ENCODE assay signal across 16 cellular contexts in the genomic region with DNA sequence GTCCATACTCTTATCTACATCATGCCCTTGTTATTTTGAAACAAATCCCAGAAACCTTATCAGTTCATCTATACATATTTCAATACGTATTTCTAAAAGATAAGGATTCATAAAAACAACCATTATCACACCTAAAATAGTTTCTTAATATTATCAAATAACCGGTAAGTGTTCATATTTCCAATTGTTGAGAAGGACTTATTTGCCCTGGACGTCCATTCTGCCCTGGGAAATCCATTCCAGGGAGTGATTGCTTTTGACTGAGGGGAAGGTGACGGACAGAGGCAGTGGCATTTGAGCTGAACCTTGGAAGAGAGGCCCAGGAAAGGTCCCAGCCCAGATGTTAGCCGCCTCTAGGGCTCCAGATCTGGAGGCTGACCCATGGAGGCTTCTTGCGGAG. TPM values are rescaled to one million over a fixed set of nuclear protein-coding genes. Genes with fewer than 3 reads are reported as not detected.
"Had no signal": no experiment of that assay in that cellular context is flagged by ENCODE, and none has a peak within 500 bp of the region (broad histone marks: within the 10 kb centered on the region; RNA-seq: fewer than 3 reads in every experiment).

No MANE protein-coding gene starts in this region.

- ATAC-seq: activated CD8-positive, alpha-beta T cell treated with anti-CD3 and anti-CD28 coated beads, Interleukin-2, amount 10 ng/mL, durations not matched to agents 7 days and 5 days; activated naive CD4-positive, alpha-beta T cell treated with anti-CD3 and anti-CD28 coated beads, Interleukin-2, amount 50 U/mL, for 72 hours; mucosa of descending colon; naive thymus-derived CD8-positive, alpha-beta T cell; sciatic nerve had no signal

- H3K9me3 ChIP-seq: colonic mucosa, mucosa of descending colon, testis had no signal

- H3K36me3 ChIP-seq: cardiac muscle cell, colonic mucosa had no signal

- H3K4me3 ChIP-seq: cardiac muscle cell, colonic mucosa, mucosa of descending colon, testis had no signal

- H3K27ac ChIP-seq: cardiac muscle cell, colonic mucosa, testis had no signal

- DNase-seq: activated CD4-positive, alpha-beta T cell treated with anti-CD3 and anti-CD28 coated beads, Interleukin-2, amount 10 ng/mL, durations not matched to agents 24 days and 14 days; activated CD4-positive, CD25-positive, alpha-beta regulatory T cell; activated CD8-positive, alpha-beta memory T cell treated with anti-CD3 and anti-CD28 coated beads, Interleukin-2, amount 50 U/mL, for 4 hours; activated CD8-positive, alpha-beta T cell treated with anti-CD3 and anti-CD28 coated beads, Interleukin-2, amount 10 ng/mL, durations not matched to agents 7 days and 5 days; activated effector memory CD4-positive, alpha-beta T cell treated with anti-CD3 and anti-CD28 coated beads, Interleukin-2, amount 50 U/mL, for 16 hours; activated T-cell treated with anti-CD3 and anti-CD28 coated beads, Interleukin-2, amount 50 U/mL, for 48 hours; colonic mucosa; effector CD8-positive, alpha-beta T cell; mammary epithelial cell; mucosa of descending colon; naive thymus-derived CD8-positive, alpha-beta T cell; nucleus accumbens; testis had no signal

- H3K4me1 ChIP-seq: colonic mucosa, testis had no signal

- H3K27me3 ChIP-seq: cardiac muscle cell, colonic mucosa, testis had no signal

RNA-seq across cellular contexts. Expression of gene STARD8, which starts 49.6 kb away (rescaled TPM):
- polyA plus RNA-seq: naive thymus-derived CD8-positive, alpha-beta T cell had no signal
